ENCODE assay signal across 19 cellular contexts in the genomic region with DNA sequence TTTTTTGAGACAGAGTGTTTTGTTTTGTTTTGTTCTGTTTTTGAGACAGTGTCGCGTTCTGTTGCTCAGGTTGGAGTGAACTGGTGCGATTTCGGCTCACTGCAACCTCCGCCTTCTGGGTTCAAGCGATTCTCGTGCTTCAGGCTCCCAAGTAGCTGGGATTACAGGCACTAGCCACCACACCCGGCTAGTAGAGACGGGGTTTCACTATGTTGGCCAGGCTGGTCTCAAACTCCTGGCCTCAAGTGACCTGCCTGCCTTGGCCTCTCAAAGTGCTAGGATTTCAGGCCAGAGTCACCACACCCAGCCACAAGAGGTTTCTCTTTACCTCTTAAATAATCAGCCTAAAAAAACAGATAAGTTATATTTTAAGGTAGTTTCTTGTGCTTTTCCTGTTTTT. TPM values are rescaled to one million over a fixed set of nuclear protein-coding genes. Genes with fewer than 3 reads are reported as not detected.
A peak's percentile ranks its signal among the peaks of the same experiment; 100 is the strongest.
DNase-seq lines count a peak whose midpoint lies in the region; ATAC-seq and TF ChIP-seq lines count a peak whose summit lies in the region.
"Had no signal": no experiment of that assay in that cellular context is flagged by ENCODE, and none has a peak within 500 bp of the region (broad histone marks: within the 10 kb centered on the region; RNA-seq: fewer than 3 reads in every experiment).

No MANE protein-coding gene starts in this region.

- BruUV-seq in PC-9 (replicated peaks; lab: Mats Ljungman, UMichigan) (no TSS peak), mammary epithelial cell (replicated peaks; lab: Mats Ljungman, UMichigan) (no TSS peak)

- ATAC-seq in left colon (peak; percentile 43), HG02884 (IDR thresholded peaks at IDR 0.05; ENCODE audit: unreplicated experiment) (no peak), HG02852 (IDR thresholded peaks at IDR 0.05; ENCODE audit: unreplicated experiment) (no peak)
- ATAC-seq: activated CD8-positive, alpha-beta T cell treated with anti-CD3 and anti-CD28 coated beads, Interleukin-2, amount 10 ng/mL, durations not matched to agents 7 days and 5 days; stimulated activated effector memory CD8-positive, alpha-beta T cell treated with anti-CD3 and anti-CD28 coated beads, Interleukin-12 subunit alpha, Interleukin-12 subunit beta, amount 100 ng/mL, for 72 hours had no signal

- H3F3A ChIP-seq in PC-9 (ENCODE audit: insufficient read depth, low read depth) = peaks cover 30% of the 10 kb centered on the region

- H4K20me1 ChIP-seq in PC-9 (ENCODE audit: insufficient read depth) = no peaks in the 10 kb centered on the region
- no peaks in the 10 kb centered on the region for H4K20me1 ChIP-seq in mammary epithelial cell (ENCODE audit: insufficient read depth, low read length)

- no peaks in the 10 kb centered on the region for H3K9me3 ChIP-seq in PC-9 (ENCODE audit: insufficient read depth, low read depth)
- no peaks in the 10 kb centered on the region for H3K9me3 ChIP-seq in mammary epithelial cell (replicated peaks; ENCODE audit: insufficient read depth, low read length)
- H3K9me3 ChIP-seq in subcutaneous abdominal adipose tissue (ENCODE audit: control insufficient read depth in 5 of 5, low read length in 5 of 5) = no peaks in the 10 kb centered on the region
- H3K9me3 ChIP-seq: body of pancreas, tibial artery had no signal

- no peaks in the 10 kb centered on the region for H3K9me2 ChIP-seq in PC-9 (ENCODE audit: insufficient read depth)

- H3K27me3 ChIP-seq in PC-9 (ENCODE audit: insufficient read depth, low read depth) = no peaks in the 10 kb centered on the region
- no peaks in the 10 kb centered on the region for H3K27me3 ChIP-seq in mammary epithelial cell (ENCODE audit: insufficient read depth, low read length)
- no peaks in the 10 kb centered on the region for H3K27me3 ChIP-seq in subcutaneous abdominal adipose tissue (ENCODE audit: control insufficient read depth in 5 of 5, insufficient read depth in 4 of 5, low read length in 5 of 5)
- H3K27me3 ChIP-seq: body of pancreas, tibial artery had no signal

- H3K27ac ChIP-seq in PC-9 = peak overlapping the region; percentile 49
- peak overlapping the region; percentile 59 for H3K27ac ChIP-seq in mammary epithelial cell (ENCODE audit: insufficient read depth, low read depth, low read length)
- no peak overlapping the region for H3K27ac ChIP-seq in subcutaneous abdominal adipose tissue (ENCODE audit: low read depth, low read length)

- WGBS in mammary epithelial cell (ENCODE audit: low coverage, missing lambda C conversion rate) = 99% methylated on average over 9 of the region's 9 CpGs

- dilution Hi-C loops in mammary epithelial cell (cut with HindIII; ENCODE audit: low sequenced_read_pairs) = no loop called here

- TF ChIP-seq CTCF in PC-9 (conservative IDR thresholded peaks at IDR 0.05) (no peak), mammary epithelial cell (conservative IDR thresholded peaks at IDR 0.05 in 1 of 2, IDR thresholded peaks at IDR 0.05 in 1 of 2; ENCODE audit: extremely low read depth in 1 of 2, insufficient read depth in 1 of 2, low read depth in 1 of 2, low read length in 2 of 2) (no peak)

- intact Hi-C loops in PC-9 (cut with micrococcal nuclease; ENCODE audit: unreplicated experiment) (no loop called here), mammary epithelial cell (cut with micrococcal nuclease) (no loop called here), left colon (cut with DNase I, micrococcal nuclease) (no loop called here)

- H2AFZ ChIP-seq in PC-9 (no peak overlapping the region), mammary epithelial cell (ENCODE audit: low read depth, low read length) (no peak overlapping the region)

- H3K4me2 ChIP-seq in PC-9 (peak overlapping the region; percentile 49; the same call in 1 of the 2 replicates), mammary epithelial cell (ENCODE audit: insufficient read depth, low read depth, low read length) (peak overlapping the region; percentile 20)

- DNase-seq in PC-9 (no peak), mammary epithelial cell (no peak), left colon (peak in 1 of 2 donors; percentile 16), mesenteric fat pad (ENCODE audit: low spot score) (no peak)
- DNase-seq: activated CD8-positive, alpha-beta T cell treated with anti-CD3 and anti-CD28 coated beads, Interleukin-2, amount 10 ng/mL, durations not matched to agents 7 days and 5 days; activated T-cell treated with anti-CD3 and anti-CD28 coated beads, Interleukin-2, amount 50 U/mL, for 48 hours; body of pancreas; endodermal cell; hippocampal formation; islet precursor cell; NCI-H1417 treated with DMSO at 0.1 percent for 48 hours; NCI-H2171 treated with DMSO at 0.1 percent for 48 hours; nephron progenitor cell; stimulated activated CD4-positive, alpha-beta T cell treated with anti-CD3 and anti-CD28 coated beads, Interleukin-15, amount 100 ng/mL, for 24 hours; tibial artery had no signal

- CTCF ChIA-PET in PC-9 (lab: Charles Lee) = no interaction called here
- CTCF ChIA-PET in mammary epithelial cell (lab: Charles Lee; ENCODE audit: low non-redundant PET) = no interaction called here

- H3K36me3 ChIP-seq in PC-9 (ENCODE audit: low read depth) (no peaks in the 10 kb centered on the region), mammary epithelial cell (ENCODE audit: insufficient read depth, low read length) (no peaks in the 10 kb centered on the region), subcutaneous abdominal adipose tissue (ENCODE audit: control insufficient read depth in 5 of 5, insufficient read depth in 5 of 5, low read length in 5 of 5) (no peaks in the 10 kb centered on the region)
- H3K36me3 ChIP-seq: tibial artery had no signal

- no peak overlapping the region for H3K4me3 ChIP-seq in PC-9
- H3K4me3 ChIP-seq in mammary epithelial cell (replicated peaks in 1 of 3; ENCODE audit: insufficient read depth in 1 of 3, low read depth in 2 of 3, low read length in 3 of 3) = no peak overlapping the region
- peak overlapping the region in 4 of 5 donors; percentile 29 to 48 (median 34) for H3K4me3 ChIP-seq in subcutaneous abdominal adipose tissue (ENCODE audit: low read depth in 1 of 5, low read length in 5 of 5)
- H3K4me3 ChIP-seq: body of pancreas, tibial artery had no signal

- peaks cover 74% of the 10 kb centered on the region for H3K4me1 ChIP-seq in PC-9 (replicated peaks; ENCODE audit: insufficient read depth)
- peaks cover 41% of the 10 kb centered on the region for H3K4me1 ChIP-seq in mammary epithelial cell (ENCODE audit: insufficient read depth, low read length)
- H3K4me1 ChIP-seq in subcutaneous abdominal adipose tissue (ENCODE audit: control insufficient read depth in 5 of 5, insufficient read depth in 5 of 5, low read length in 5 of 5) = peaks cover 0 to 4% (median 0%) of the 10 kb centered on the region in 5 donors

- peak overlapping the region; percentile 1 for H3K9ac ChIP-seq in mammary epithelial cell (ENCODE audit: insufficient read depth, low read length)
- H3K9ac ChIP-seq in subcutaneous abdominal adipose tissue (ENCODE audit: low read length in 5 of 5) = peak overlapping the region in 1 of 5 donors; percentile 40

- in situ Hi-C loops in mammary epithelial cell (cut with MboI; ENCODE audit: low sequenced_read_pairs in 2 of 2) = no loop called here

- H3K79me2 ChIP-seq in PC-9 (ENCODE audit: low read depth) = peaks cover 5% of the 10 kb centered on the region; the same call in 1 of the 2 replicates
- H3K79me2 ChIP-seq in mammary epithelial cell (ENCODE audit: insufficient read depth, low read length) = no peaks in the 10 kb centered on the region

- POLR2A ChIA-PET in PC-9 (lab: Charles Lee; ENCODE audit: unreplicated experiment) = no interaction called here

RNA-seq across cellular contexts. Expression of a gene that starts 8.7 kb away (rescaled TPM):
- total RNA-seq in PC-9 (2021) (34.3 and 51.9 TPM in 2 replicates), mammary epithelial cell (10 to 100 TPM; 26.0 to 38.8 TPM), left colon (10 to 100 TPM; 38.2 to 46.9 TPM), mesenteric fat pad (22.0 TPM)
- 10.3 TPM for polyA plus RNA-seq in mammary epithelial cell
- 20.9 TPM for polyA minus RNA-seq in mammary epithelial cell

Comparison
In these comparisons a context has a peak if more than half of its experiments do, and no peak if none do; other contexts are left out.
1. H3K4me3 ChIP-seq: peak in subcutaneous abdominal adipose tissue (4 of 5); none in PC-9 (single experiment) and mammary epithelial cell (0 of 3).